Comparison of ENCODE assay signal across 12 cellular contexts in the genomic region with DNA sequence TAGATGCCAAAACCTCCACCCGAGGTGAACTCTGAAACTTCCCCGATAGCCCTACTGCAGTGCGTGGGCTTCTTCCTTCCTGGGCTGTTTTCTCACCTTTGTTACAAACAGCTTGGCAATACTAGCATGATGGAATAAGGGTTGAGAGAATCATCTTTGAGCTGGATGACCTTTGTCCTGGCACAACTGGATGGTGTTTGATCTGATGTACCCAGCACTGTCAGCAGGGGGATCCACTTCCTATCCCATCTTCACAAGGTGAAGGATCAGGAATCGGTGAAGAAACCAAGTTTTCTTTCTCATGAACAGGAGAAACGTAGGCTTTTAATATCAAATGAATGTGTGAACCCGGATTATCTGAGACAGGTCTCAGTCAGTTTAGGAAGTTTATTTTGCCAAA. TPM values are rescaled to one million over a fixed set of nuclear protein-coding genes. Genes with fewer than 3 reads are reported as not detected.
DNase-seq lines count a peak whose midpoint lies in the region; ATAC-seq, FAIRE-seq and TF ChIP-seq lines count a peak whose summit lies in the region.
"Had no signal": no experiment of that assay in that cellular context is flagged by ENCODE, and none has a peak within 500 bp of the region (broad histone marks: within the 10 kb centered on the region; RNA-seq: fewer than 3 reads in every experiment).

No MANE protein-coding gene starts in this region.

- H3K9me3 ChIP-seq in small intestine (ENCODE audit: control insufficient read depth, low read depth) = no peaks in the 10 kb centered on the region
- H3K9me3 ChIP-seq: heart left ventricle had no signal

- no peaks in the 10 kb centered on the region for H3K36me3 Mint-ChIP-seq in neural crest cell (ENCODE audit: low read depth)

- no peak for ATAC-seq in GM18868 (IDR thresholded peaks at IDR 0.05; ENCODE audit: unreplicated experiment)
- ATAC-seq: heart left ventricle had no signal

- no peak overlapping the region for H3K27ac Mint-ChIP-seq in neural crest cell (ENCODE audit: unreplicated experiment)

- no peaks in the 10 kb centered on the region for H3K27me3 Mint-ChIP-seq in neural crest cell (ENCODE audit: low read depth)

- no peaks in the 10 kb centered on the region for H3K4me1 ChIP-seq in small intestine (ENCODE audit: control insufficient read depth in 2 of 2, insufficient read depth in 1 of 2, low read depth in 1 of 2, low read length in 1 of 2)

- no peak for FAIRE-seq in small intestine (lab: Jason Lieb, UNC)

- TF ChIP-seq CTCF in GM12865 (IDR thresholded peaks at IDR 0.05; ENCODE audit: insufficient read depth, low read depth, low read length, missing control alignments) (peak; percentile 20), brain microvascular endothelial cell (IDR thresholded peaks at IDR 0.05; ENCODE audit: low read depth, low read length, missing control alignments) (peak; percentile 56), neural crest cell (conservative IDR thresholded peaks at IDR 0.05) (peak; percentile 32)

- 58 to 83% (median 64%) methylated on average over 6 of the region's 6 CpGs for WGBS in small intestine, 3 donors

- DNase-seq in GM12865 (ENCODE audit: low read depth) = no peak
- peak; percentile 9 for DNase-seq in M059J (ENCODE audit: low read depth)
- no peak for DNase-seq in brain microvascular endothelial cell
- DNase-seq in neural crest cell (ENCODE audit: low read depth, low spot score) = no peak
- no peak for DNase-seq in small intestine
- no peak for DNase-seq in activated CD4-positive, CD25-positive, alpha-beta regulatory T cell (lab: John Stamatoyannopoulos, UW)
- DNase-seq in NCI-H526 treated with DMSO at 0.1 percent for 48 hours (lab: John Stamatoyannopoulos, UW) = no peak
- DNase-seq: heart left ventricle, NCI-H345, T-helper 2 cell had no signal

- no peaks in the 10 kb centered on the region for H3K36me3 ChIP-seq in brain microvascular endothelial cell (replicated peaks)
- no peaks in the 10 kb centered on the region for H3K36me3 ChIP-seq in small intestine (ENCODE audit: control insufficient read depth in 2 of 2, insufficient read depth in 2 of 2, low read length in 2 of 2)
- H3K36me3 ChIP-seq: heart left ventricle had no signal

- no peak overlapping the region for H3K4me3 Mint-ChIP-seq in neural crest cell

- H3K4me1 Mint-ChIP-seq in neural crest cell = no peaks in the 10 kb centered on the region

- in situ Hi-C loops in brain microvascular endothelial cell (cut with HindIII; ENCODE audit: low pct_ligation_motif_present, low sequenced_read_pairs) = no loop called here

- H3K27ac ChIP-seq in brain microvascular endothelial cell (no peak overlapping the region), small intestine (ENCODE audit: low read depth in 1 of 2, low read length in 1 of 2) (no peak overlapping the region)
- H3K27ac ChIP-seq: heart left ventricle had no signal

- H3K4me3 ChIP-seq in GM12865 (ENCODE audit: low read depth, low read length) (no peak overlapping the region), brain microvascular endothelial cell (ENCODE audit: low read depth, low read length) (no peak overlapping the region), small intestine (ENCODE audit: low read depth in 1 of 2, low read length in 2 of 2) (no peak overlapping the region)
- H3K4me3 ChIP-seq: heart left ventricle had no signal

- H3K27me3 ChIP-seq in brain microvascular endothelial cell (replicated peaks) (no peaks in the 10 kb centered on the region), small intestine (ENCODE audit: control insufficient read depth in 2 of 2, insufficient read depth in 2 of 2, low read length in 2 of 2) (no peaks in the 10 kb centered on the region)
- H3K27me3 ChIP-seq: heart left ventricle had no signal

- no peaks in the 10 kb centered on the region for H3K9me3 Mint-ChIP-seq in neural crest cell

RNA-seq across cellular contexts. Expression of a gene that starts 19.5 kb away (rescaled TPM):
- not detected in 2 replicates for total RNA-seq in M059J (2014; rRNA removed; shearing (Covaris generic))
- total RNA-seq in neural crest cell = not detected in 2 replicates
- polyA plus RNA-seq in small intestine = not detected
- total RNA-seq: mononuclear cell had no signal

RNA-seq across cellular contexts. Expression of a gene that starts 44.9 kb away (rescaled TPM):
- 215 and 244 TPM in 2 replicates for total RNA-seq in M059J (2014; rRNA removed; shearing (Covaris generic))
- total RNA-seq in neural crest cell = 388 and 392 TPM in 2 replicates
- 100 to 1,000 TPM in 1 of 3 donors, 10 to 100 TPM in 2; 63.7 to 140 (median 69.2) TPM for polyA plus RNA-seq in small intestine
